20 cellular contexts compared by ENCODE assay signal in genomic region chr10:119291223-119291900, GRCh38.
A peak's percentile ranks its signal among the peaks of the same experiment; 100 is the strongest.
DNase-seq lines count a peak whose midpoint lies in the region; ATAC-seq and TF ChIP-seq lines count a peak whose summit lies in the region.
"Had no signal": no experiment of that assay in that cellular context is flagged by ENCODE, and none has a peak within 500 bp of the region (broad histone marks: within the 10 kb centered on the region; RNA-seq: fewer than 3 reads in every experiment).

No MANE protein-coding gene starts in this region.

- TF ChIP-seq POLR2A in breast epithelium (IDR thresholded peaks at IDR 0.05) = no peak

- H3K4me3 Mint-ChIP-seq in stimulated activated naive CD8-positive, alpha-beta T cell treated with anti-CD3 and anti-CD28 coated beads, Interleukin-15, amount 100 ng/mL, for 72 hours = no peak overlapping the region
- H3K4me3 Mint-ChIP-seq: neural crest cell had no signal

- ATAC-seq in esophagus mucosa = peak; percentile 82
- ATAC-seq in stimulated activated naive CD8-positive, alpha-beta T cell treated with anti-CD3 and anti-CD28 coated beads, Interleukin-15, amount 100 ng/mL, for 72 hours = peak; percentile 54
- ATAC-seq: left lobe of liver had no signal

- intact Hi-C loops in breast epithelium (cut with DNase I; ENCODE audit: low total_unique reads) = no loop called here
- intact Hi-C loops in mammary epithelial cell (cut with micrococcal nuclease) = no loop called here
- intact Hi-C loops in PC-9 (cut with micrococcal nuclease; ENCODE audit: unreplicated experiment) = loop anchor here (1.0 to 2.0 kb wide), 5 partner anchors 15 to 125 kb away; no protein-coding TSS in a partner anchor

- H3K4me2 ChIP-seq in mammary epithelial cell (ENCODE audit: insufficient read depth, low read depth, low read length) (no peak overlapping the region), PC-9 (peak overlapping the region; percentile 51; the same call in 1 of the 2 replicates)

- H3K27ac ChIP-seq in breast epithelium (peak overlapping the region; percentile 7 to 40), mammary epithelial cell (ENCODE audit: insufficient read depth, low read depth, low read length) (no peak overlapping the region), PC-9 (no peak overlapping the region)
- H3K27ac ChIP-seq: upper lobe of right lung had no signal

- H3K27ac Mint-ChIP-seq in stimulated activated naive CD8-positive, alpha-beta T cell treated with anti-CD3 and anti-CD28 coated beads, Interleukin-15, amount 100 ng/mL, for 72 hours = peak overlapping the region in 1 of 2 donors; percentile 92

- dilution Hi-C loops in mammary epithelial cell (cut with HindIII; ENCODE audit: low sequenced_read_pairs) = no loop called here

- in situ Hi-C loops in mammary epithelial cell (cut with MboI; ENCODE audit: low sequenced_read_pairs in 2 of 2) = no loop called here

- H3K9ac ChIP-seq in mammary epithelial cell (ENCODE audit: insufficient read depth, low read length) = no peak overlapping the region

- no peaks in the 10 kb centered on the region for H3K79me2 ChIP-seq in mammary epithelial cell (ENCODE audit: insufficient read depth, low read length)
- H3K79me2 ChIP-seq in PC-9 (ENCODE audit: low read depth) = no peaks in the 10 kb centered on the region

- H3K27me3 ChIP-seq in breast epithelium (no peaks in the 10 kb centered on the region), mammary epithelial cell (ENCODE audit: insufficient read depth, low read length) (no peaks in the 10 kb centered on the region), PC-9 (ENCODE audit: insufficient read depth, low read depth) (no peaks in the 10 kb centered on the region), BE2C (no peaks in the 10 kb centered on the region)
- H3K27me3 ChIP-seq: MG63, upper lobe of right lung had no signal

- H3K4me1 ChIP-seq in breast epithelium (peaks cover 0 to 3% of the 10 kb centered on the region in 2 donors), mammary epithelial cell (ENCODE audit: insufficient read depth, low read length) (peaks cover 7% of the 10 kb centered on the region), PC-9 (replicated peaks; ENCODE audit: insufficient read depth) (peaks cover 28% of the 10 kb centered on the region), BE2C (no peaks in the 10 kb centered on the region)

- H3K9me3 ChIP-seq in breast epithelium (no peaks in the 10 kb centered on the region), mammary epithelial cell (replicated peaks; ENCODE audit: insufficient read depth, low read length) (no peaks in the 10 kb centered on the region), PC-9 (ENCODE audit: insufficient read depth, low read depth) (no peaks in the 10 kb centered on the region), BE2C (no peaks in the 10 kb centered on the region)
- H3K9me3 ChIP-seq: MG63, upper lobe of right lung had no signal

- TF ChIP-seq CTCF in breast epithelium (IDR thresholded peaks at IDR 0.05) (no peak), mammary epithelial cell (conservative IDR thresholded peaks at IDR 0.05 in 1 of 2, IDR thresholded peaks at IDR 0.05 in 1 of 2; ENCODE audit: extremely low read depth in 1 of 2, insufficient read depth in 1 of 2, low read depth in 1 of 2, low read length in 2 of 2) (no peak), PC-9 (conservative IDR thresholded peaks at IDR 0.05) (no peak), BE2C (IDR thresholded peaks at IDR 0.05; ENCODE audit: low read depth, low read length) (no peak)

- BruUV-seq in mammary epithelial cell (replicated peaks; lab: Mats Ljungman, UMichigan) = no TSS peak
- BruUV-seq in PC-9 (replicated peaks; lab: Mats Ljungman, UMichigan) = no TSS peak

- CTCF ChIA-PET in mammary epithelial cell (lab: Charles Lee; ENCODE audit: low non-redundant PET) (no interaction called here), PC-9 (lab: Charles Lee) (interaction anchor here (1.1 kb wide), 1 partner anchor 21 kb away, joined by 3 read pairs; no protein-coding TSS in a partner anchor)

- H3F3A ChIP-seq in PC-9 (ENCODE audit: insufficient read depth, low read depth) = peaks cover 16% of the 10 kb centered on the region

- H3K27me3 Mint-ChIP-seq in stimulated activated naive CD8-positive, alpha-beta T cell treated with anti-CD3 and anti-CD28 coated beads, Interleukin-15, amount 100 ng/mL, for 72 hours = no peaks in the 10 kb centered on the region

- H3K36me3 ChIP-seq in breast epithelium (no peaks in the 10 kb centered on the region), mammary epithelial cell (ENCODE audit: insufficient read depth, low read length) (no peaks in the 10 kb centered on the region), PC-9 (ENCODE audit: low read depth) (no peaks in the 10 kb centered on the region), BE2C (no peaks in the 10 kb centered on the region)
- H3K36me3 ChIP-seq: MG63, upper lobe of right lung had no signal

- no peaks in the 10 kb centered on the region for H3K9me2 ChIP-seq in PC-9 (ENCODE audit: insufficient read depth)

- H2AFZ ChIP-seq in mammary epithelial cell (ENCODE audit: low read depth, low read length) (no peak overlapping the region), PC-9 (no peak overlapping the region)

- no peak for DNase-seq in breast epithelium (ENCODE audit: low spot score in 2 of 2)
- DNase-seq in mammary epithelial cell = no peak
- peak in 1 of 2 experiments; percentile 37 for DNase-seq in PC-9
- DNase-seq in stimulated activated naive CD8-positive, alpha-beta T cell treated with anti-CD3 and anti-CD28 coated beads, Interleukin-15, amount 100 ng/mL, for 72 hours = no peak
- DNase-seq in DMS153 (lab: John Stamatoyannopoulos, UW) = no peak
- no peak for DNase-seq in SHP77 (lab: John Stamatoyannopoulos, UW)
- no peak for DNase-seq in BE2C
- DNase-seq: activated CD4-positive, alpha-beta T cell treated with anti-CD3 and anti-CD28 coated beads for 48 hours; activated T-cell treated with anti-CD3 and anti-CD28 coated beads, Interleukin-2, amount 50 U/mL, for 48 hours; dermis blood vessel endothelial cell; GOT3; hypothalamus; MG63; NCI-H2029; NCI-H524; stimulated activated CD8-positive, alpha-beta memory T cell treated with anti-CD3 and anti-CD28 coated beads, Interleukin-4, amount 100 ng/mL, for 48 hours; upper lobe of right lung had no signal

- peaks cover 66% of the 10 kb centered on the region for H3K4me1 Mint-ChIP-seq in stimulated activated naive CD8-positive, alpha-beta T cell treated with anti-CD3 and anti-CD28 coated beads, Interleukin-15, amount 100 ng/mL, for 72 hours

- H3K4me3 ChIP-seq in breast epithelium (no peak overlapping the region), mammary epithelial cell (replicated peaks in 1 of 3; ENCODE audit: insufficient read depth in 1 of 3, low read depth in 2 of 3, low read length in 3 of 3) (no peak overlapping the region), PC-9 (no peak overlapping the region), BE2C (ENCODE audit: low read depth, low read length) (no peak overlapping the region)
- H3K4me3 ChIP-seq: MG63, upper lobe of right lung had no signal

- POLR2A ChIA-PET in PC-9 (lab: Charles Lee; ENCODE audit: unreplicated experiment) = no interaction called here

- H3K9me3 Mint-ChIP-seq in stimulated activated naive CD8-positive, alpha-beta T cell treated with anti-CD3 and anti-CD28 coated beads, Interleukin-15, amount 100 ng/mL, for 72 hours = peaks cover 0 to 4% of the 10 kb centered on the region in 2 donors
- H3K9me3 Mint-ChIP-seq: neural crest cell had no signal

- WGBS in mammary epithelial cell (ENCODE audit: low coverage, missing lambda C conversion rate) = 85% methylated on average over 3 of the region's 6 CpGs

- H4K20me1 ChIP-seq in mammary epithelial cell (ENCODE audit: insufficient read depth, low read length) = no peaks in the 10 kb centered on the region
- no peaks in the 10 kb centered on the region for H4K20me1 ChIP-seq in PC-9 (ENCODE audit: insufficient read depth)

Comparison
In these comparisons a context has a peak if more than half of its experiments do, and no peak if none do; other contexts are left out.
1. H3K27ac ChIP-seq: peak in breast epithelium (2 of 2); none in mammary epithelial cell (single experiment) and PC-9 (single experiment).